ENCODE assay signal across 1 cellular context in the genomic region with DNA sequence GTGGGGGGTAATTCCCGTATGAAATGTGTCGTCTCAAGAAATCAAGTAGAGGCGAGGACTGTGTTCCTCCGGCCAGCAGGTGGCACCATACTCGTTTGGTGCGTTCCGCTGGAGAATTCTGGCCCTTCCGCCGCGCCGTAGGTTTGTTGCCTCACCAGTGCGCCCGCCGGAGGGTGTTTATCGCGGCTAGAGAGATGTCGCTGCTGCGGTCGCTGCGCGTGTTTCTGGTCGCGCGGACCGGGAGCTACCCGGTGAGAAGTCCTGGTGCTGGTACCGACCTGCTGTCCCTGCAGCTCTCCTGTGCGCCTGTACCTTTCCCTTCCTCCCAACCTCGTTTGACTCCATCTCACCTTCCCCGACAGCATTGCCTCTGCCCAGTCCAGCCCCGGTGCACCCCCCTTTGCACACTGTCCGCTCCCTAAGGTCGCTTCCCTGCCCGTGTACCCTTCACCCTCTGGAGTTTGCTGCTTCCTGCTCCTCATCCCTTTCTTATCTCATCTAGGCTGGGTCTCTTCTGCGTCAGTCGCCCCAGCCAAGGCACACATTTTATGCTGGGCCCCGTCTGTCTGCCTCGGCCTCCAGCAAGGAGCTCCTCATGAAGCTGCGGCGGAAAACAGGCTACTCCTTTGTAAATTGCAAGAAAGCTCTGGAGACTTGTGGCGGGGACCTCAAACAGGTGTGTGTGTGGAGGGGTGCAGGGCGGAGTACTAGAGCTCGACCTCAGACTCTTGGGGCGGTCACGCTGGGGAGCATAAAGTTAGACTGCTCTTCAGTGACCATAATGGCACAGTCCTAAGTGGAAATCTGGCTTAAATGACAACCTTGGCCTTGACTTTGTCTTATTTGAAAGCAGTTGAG.
TF ChIP-seq lines count a peak whose summit lies in the region.

Gene TSFM, plus strand, starts transcription at position 180 of the 858 bp plus-strand sequence. Its CDS starts 15 bp downstream, at position 195.

TF ChIP-seq in K562, 482 proteins besides CTCF, POLR2A, EP300 and RAD21 (continued from another document and continues in another):
- TF ChIP-seq, protein P1, sequence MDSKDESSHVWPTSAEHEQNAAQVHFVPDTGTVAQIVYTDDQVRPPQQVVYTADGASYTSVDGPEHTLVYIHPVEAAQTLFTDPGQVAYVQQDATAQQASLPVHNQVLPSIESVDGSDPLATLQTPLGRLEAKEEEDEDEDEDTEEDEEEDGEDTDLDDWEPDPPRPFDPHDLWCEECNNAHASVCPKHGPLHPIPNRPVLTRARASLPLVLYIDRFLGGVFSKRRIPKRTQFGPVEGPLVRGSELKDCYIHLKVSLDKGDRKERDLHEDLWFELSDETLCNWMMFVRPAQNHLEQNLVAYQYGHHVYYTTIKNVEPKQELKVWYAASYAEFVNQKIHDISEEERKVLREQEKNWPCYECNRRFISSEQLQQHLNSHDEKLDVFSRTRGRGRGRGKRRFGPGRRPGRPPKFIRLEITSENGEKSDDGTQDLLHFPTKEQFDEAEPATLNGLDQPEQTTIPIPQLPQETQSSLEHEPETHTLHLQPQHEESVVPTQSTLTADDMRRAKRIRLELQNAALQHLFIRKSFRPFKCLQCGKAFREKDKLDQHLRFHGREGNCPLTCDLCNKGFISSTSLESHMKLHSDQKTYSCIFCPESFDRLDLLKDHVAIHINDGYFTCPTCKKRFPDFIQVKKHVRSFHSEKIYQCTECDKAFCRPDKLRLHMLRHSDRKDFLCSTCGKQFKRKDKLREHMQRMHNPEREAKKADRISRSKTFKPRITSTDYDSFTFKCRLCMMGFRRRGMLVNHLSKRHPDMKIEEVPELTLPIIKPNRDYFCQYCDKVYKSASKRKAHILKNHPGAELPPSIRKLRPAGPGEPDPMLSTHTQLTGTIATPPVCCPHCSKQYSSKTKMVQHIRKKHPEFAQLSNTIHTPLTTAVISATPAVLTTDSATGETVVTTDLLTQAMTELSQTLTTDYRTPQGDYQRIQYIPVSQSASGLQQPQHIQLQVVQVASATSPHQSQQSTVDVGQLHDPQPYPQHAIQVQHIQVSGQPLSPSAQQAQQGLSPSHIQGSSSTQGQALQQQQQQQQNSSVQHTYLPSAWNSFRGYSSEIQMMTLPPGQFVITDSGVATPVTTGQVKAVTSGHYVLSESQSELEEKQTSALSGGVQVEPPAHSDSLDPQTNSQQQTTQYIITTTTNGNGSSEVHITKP (IDR thresholded peaks at IDR 0.05; ENCODE audit: partially characterized antibody), result peak; percentile 54
- TF ChIP-seq IRF2 (CRISPR knock-in tag; IDR thresholded peaks at IDR 0.05) (0 out of 2 replicates have a peak, but pooled peaks have one; percentile 61), TBL1XR1 (IDR thresholded peaks at IDR 0.05; ENCODE audit: low read length in 2 of 2) (peak in 1 of 2 experiments; percentile 86; a peak in 2 of 4 replicates), EGR1 (conservative IDR thresholded peaks at IDR 0.05) (no peak), SMAD3 (CRISPR knock-in tag; conservative IDR thresholded peaks at IDR 0.05) (no peak), ZNF277 (CRISPR knock-in tag; IDR thresholded peaks at IDR 0.05; ENCODE audit: borderline replicate concordance) (no peak), FOS (IDR thresholded peaks at IDR 0.05; ENCODE audit: extremely low read depth, insufficient read length) (no peak), CHCHD3 (CRISPR knock-in tag; IDR thresholded peaks at IDR 0.05) (no peak), ELF1 (tag; IDR thresholded peaks at IDR 0.05) (no peak), ELK1 (CRISPR knock-in tag; IDR thresholded peaks at IDR 0.05) (no peak), ETV5 (CRISPR knock-in tag; IDR thresholded peaks at IDR 0.05; ENCODE audit: low read depth) (peak; percentile 75), BRCA1 (IDR thresholded peaks at IDR 0.05) (no peak), BRCA1 (CRISPR knock-in tag; IDR thresholded peaks at IDR 0.05) (no peak), ZNF165 (CRISPR knock-in tag; IDR thresholded peaks at IDR 0.05; ENCODE audit: borderline replicate concordance) (no peak)
- TF ChIP-seq, protein P2, sequence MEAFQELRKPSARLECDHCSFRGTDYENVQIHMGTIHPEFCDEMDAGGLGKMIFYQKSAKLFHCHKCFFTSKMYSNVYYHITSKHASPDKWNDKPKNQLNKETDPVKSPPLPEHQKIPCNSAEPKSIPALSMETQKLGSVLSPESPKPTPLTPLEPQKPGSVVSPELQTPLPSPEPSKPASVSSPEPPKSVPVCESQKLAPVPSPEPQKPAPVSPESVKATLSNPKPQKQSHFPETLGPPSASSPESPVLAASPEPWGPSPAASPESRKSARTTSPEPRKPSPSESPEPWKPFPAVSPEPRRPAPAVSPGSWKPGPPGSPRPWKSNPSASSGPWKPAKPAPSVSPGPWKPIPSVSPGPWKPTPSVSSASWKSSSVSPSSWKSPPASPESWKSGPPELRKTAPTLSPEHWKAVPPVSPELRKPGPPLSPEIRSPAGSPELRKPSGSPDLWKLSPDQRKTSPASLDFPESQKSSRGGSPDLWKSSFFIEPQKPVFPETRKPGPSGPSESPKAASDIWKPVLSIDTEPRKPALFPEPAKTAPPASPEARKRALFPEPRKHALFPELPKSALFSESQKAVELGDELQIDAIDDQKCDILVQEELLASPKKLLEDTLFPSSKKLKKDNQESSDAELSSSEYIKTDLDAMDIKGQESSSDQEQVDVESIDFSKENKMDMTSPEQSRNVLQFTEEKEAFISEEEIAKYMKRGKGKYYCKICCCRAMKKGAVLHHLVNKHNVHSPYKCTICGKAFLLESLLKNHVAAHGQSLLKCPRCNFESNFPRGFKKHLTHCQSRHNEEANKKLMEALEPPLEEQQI (IDR thresholded peaks at IDR 0.05), result peak; percentile 89
- TF ChIP-seq, protein P3, sequence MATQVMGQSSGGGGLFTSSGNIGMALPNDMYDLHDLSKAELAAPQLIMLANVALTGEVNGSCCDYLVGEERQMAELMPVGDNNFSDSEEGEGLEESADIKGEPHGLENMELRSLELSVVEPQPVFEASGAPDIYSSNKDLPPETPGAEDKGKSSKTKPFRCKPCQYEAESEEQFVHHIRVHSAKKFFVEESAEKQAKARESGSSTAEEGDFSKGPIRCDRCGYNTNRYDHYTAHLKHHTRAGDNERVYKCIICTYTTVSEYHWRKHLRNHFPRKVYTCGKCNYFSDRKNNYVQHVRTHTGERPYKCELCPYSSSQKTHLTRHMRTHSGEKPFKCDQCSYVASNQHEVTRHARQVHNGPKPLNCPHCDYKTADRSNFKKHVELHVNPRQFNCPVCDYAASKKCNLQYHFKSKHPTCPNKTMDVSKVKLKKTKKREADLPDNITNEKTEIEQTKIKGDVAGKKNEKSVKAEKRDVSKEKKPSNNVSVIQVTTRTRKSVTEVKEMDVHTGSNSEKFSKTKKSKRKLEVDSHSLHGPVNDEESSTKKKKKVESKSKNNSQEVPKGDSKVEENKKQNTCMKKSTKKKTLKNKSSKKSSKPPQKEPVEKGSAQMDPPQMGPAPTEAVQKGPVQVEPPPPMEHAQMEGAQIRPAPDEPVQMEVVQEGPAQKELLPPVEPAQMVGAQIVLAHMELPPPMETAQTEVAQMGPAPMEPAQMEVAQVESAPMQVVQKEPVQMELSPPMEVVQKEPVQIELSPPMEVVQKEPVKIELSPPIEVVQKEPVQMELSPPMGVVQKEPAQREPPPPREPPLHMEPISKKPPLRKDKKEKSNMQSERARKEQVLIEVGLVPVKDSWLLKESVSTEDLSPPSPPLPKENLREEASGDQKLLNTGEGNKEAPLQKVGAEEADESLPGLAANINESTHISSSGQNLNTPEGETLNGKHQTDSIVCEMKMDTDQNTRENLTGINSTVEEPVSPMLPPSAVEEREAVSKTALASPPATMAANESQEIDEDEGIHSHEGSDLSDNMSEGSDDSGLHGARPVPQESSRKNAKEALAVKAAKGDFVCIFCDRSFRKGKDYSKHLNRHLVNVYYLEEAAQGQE (CRISPR knock-in tag; IDR thresholded peaks at IDR 0.05; ENCODE audit: low read depth), result peak; percentile 54; the same call in 1 of the 2 replicates
- TF ChIP-seq, protein P4, sequence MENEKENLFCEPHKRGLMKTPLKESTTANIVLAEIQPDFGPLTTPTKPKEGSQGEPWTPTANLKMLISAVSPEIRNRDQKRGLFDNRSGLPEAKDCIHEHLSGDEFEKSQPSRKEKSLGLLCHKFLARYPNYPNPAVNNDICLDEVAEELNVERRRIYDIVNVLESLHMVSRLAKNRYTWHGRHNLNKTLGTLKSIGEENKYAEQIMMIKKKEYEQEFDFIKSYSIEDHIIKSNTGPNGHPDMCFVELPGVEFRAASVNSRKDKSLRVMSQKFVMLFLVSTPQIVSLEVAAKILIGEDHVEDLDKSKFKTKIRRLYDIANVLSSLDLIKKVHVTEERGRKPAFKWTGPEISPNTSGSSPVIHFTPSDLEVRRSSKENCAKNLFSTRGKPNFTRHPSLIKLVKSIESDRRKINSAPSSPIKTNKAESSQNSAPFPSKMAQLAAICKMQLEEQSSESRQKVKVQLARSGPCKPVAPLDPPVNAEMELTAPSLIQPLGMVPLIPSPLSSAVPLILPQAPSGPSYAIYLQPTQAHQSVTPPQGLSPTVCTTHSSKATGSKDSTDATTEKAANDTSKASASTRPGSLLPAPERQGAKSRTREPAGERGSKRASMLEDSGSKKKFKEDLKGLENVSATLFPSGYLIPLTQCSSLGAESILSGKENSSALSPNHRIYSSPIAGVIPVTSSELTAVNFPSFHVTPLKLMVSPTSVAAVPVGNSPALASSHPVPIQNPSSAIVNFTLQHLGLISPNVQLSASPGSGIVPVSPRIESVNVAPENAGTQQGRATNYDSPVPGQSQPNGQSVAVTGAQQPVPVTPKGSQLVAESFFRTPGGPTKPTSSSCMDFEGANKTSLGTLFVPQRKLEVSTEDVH (IDR thresholded peaks at IDR 0.05; ENCODE audit: low read depth, partially characterized antibody), result peak; percentile 82
- TF ChIP-seq, protein P5, sequence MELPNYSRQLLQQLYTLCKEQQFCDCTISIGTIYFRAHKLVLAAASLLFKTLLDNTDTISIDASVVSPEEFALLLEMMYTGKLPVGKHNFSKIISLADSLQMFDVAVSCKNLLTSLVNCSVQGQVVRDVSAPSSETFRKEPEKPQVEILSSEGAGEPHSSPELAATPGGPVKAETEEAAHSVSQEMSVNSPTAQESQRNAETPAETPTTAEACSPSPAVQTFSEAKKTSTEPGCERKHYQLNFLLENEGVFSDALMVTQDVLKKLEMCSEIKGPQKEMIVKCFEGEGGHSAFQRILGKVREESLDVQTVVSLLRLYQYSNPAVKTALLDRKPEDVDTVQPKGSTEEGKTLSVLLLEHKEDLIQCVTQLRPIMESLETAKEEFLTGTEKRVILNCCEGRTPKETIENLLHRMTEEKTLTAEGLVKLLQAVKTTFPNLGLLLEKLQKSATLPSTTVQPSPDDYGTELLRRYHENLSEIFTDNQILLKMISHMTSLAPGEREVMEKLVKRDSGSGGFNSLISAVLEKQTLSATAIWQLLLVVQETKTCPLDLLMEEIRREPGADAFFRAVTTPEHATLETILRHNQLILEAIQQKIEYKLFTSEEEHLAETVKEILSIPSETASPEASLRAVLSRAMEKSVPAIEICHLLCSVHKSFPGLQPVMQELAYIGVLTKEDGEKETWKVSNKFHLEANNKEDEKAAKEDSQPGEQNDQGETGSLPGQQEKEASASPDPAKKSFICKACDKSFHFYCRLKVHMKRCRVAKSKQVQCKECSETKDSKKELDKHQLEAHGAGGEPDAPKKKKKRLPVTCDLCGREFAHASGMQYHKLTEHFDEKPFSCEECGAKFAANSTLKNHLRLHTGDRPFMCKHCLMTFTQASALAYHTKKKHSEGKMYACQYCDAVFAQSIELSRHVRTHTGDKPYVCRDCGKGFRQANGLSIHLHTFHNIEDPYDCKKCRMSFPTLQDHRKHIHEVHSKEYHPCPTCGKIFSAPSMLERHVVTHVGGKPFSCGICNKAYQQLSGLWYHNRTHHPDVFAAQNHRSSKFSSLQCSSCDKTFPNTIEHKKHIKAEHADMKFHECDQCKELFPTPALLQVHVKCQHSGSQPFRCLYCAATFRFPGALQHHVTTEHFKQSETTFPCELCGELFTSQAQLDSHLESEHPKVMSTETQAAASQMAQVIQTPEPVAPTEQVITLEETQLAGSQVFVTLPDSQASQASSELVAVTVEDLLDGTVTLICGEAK (IDR thresholded peaks at IDR 0.05), result peak; percentile 68
- TF ChIP-seq, protein P5 (CRISPR knock-in tag; IDR thresholded peaks at IDR 0.05), result no peak
